ENCODE assay signal across 12 cellular contexts in the genomic region with DNA sequence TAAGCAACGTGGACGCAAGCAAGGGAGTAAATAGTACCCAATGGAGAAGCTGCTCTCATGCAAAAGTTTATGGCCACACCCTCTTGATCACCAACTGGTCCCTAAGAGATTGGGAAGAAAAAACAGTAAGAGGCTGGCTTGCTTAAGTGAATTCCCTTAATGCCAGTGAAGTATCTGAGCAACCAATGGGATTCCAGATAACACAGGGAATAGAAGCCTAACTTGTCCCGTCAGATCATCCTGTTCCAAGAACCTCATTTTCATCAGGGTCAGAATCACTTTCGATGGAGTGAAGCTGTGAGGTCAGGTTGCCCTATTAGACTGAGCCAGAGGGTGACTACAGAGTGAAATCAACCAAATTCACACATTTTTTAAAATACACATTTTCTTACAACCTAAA.
DNase-seq lines count a peak whose midpoint lies in the region; ATAC-seq and TF ChIP-seq lines count a peak whose summit lies in the region.
"Had no signal": no experiment of that assay in that cellular context is flagged by ENCODE, and none has a peak within 500 bp of the region (broad histone marks: within the 10 kb centered on the region; RNA-seq: fewer than 3 reads in every experiment).

No MANE protein-coding gene starts in this region.

- no peaks in the 10 kb centered on the region for H3K9me3 Mint-ChIP-seq in stimulated activated effector memory CD8-positive, alpha-beta T cell treated with anti-CD3 and anti-CD28 coated beads, Interleukin-12 subunit alpha, Interleukin-12 subunit beta, amount 100 ng/mL, for 72 hours
- H3K9me3 Mint-ChIP-seq: neural crest cell had no signal

- H3K4me3 Mint-ChIP-seq in stimulated activated effector memory CD8-positive, alpha-beta T cell treated with anti-CD3 and anti-CD28 coated beads, Interleukin-12 subunit alpha, Interleukin-12 subunit beta, amount 100 ng/mL, for 72 hours, result no peak overlapping the region
- H3K4me3 Mint-ChIP-seq: neural crest cell had no signal

- TF ChIP-seq CTCF in brain microvascular endothelial cell (IDR thresholded peaks at IDR 0.05; ENCODE audit: low read depth, low read length, missing control alignments) (no peak), right atrium auricular region (IDR thresholded peaks at IDR 0.05) (no peak)

- no peak for ATAC-seq in stimulated activated effector memory CD8-positive, alpha-beta T cell treated with anti-CD3 and anti-CD28 coated beads, Interleukin-12 subunit alpha, Interleukin-12 subunit beta, amount 100 ng/mL, for 72 hours

- DNase-seq in H4 (ENCODE audit: low spot score) (peak; percentile 8), brain microvascular endothelial cell (no peak), right atrium auricular region (ENCODE audit: low spot score) (no peak), NCI-H2171 treated with DMSO at 0.1 percent for 48 hours (lab: John Stamatoyannopoulos, UW) (no peak), HAP-1 (ENCODE audit: low spot score in 2 of 2) (no peak), T-helper 2 cell (no peak), 8988T (no peak)
- no peak for DNase-seq in stimulated activated effector memory CD8-positive, alpha-beta T cell treated with anti-CD3 and anti-CD28 coated beads, Interleukin-12 subunit alpha, Interleukin-12 subunit beta, amount 100 ng/mL, for 72 hours (ENCODE audit: low spot score in 2 of 2)
- DNase-seq: activated T-cell treated with anti-CD3 and anti-CD28 coated beads, Interleukin-2, amount 50 U/mL, for 1 hour; stimulated activated CD4-positive, alpha-beta T cell treated with anti-CD3 and anti-CD28 coated beads, Interleukin-15, amount 100 ng/mL, for 24 hours had no signal

- H3K27ac ChIP-seq in brain microvascular endothelial cell, result peak overlapping the region; percentile 51
- peak overlapping the region; percentile 29 to 57 for H3K27ac ChIP-seq in right atrium auricular region

- peak overlapping the region; percentile 87 for H3K27ac Mint-ChIP-seq in stimulated activated effector memory CD8-positive, alpha-beta T cell treated with anti-CD3 and anti-CD28 coated beads, Interleukin-12 subunit alpha, Interleukin-12 subunit beta, amount 100 ng/mL, for 72 hours

- peaks cover 29% of the 10 kb centered on the region for H3K4me1 Mint-ChIP-seq in stimulated activated effector memory CD8-positive, alpha-beta T cell treated with anti-CD3 and anti-CD28 coated beads, Interleukin-12 subunit alpha, Interleukin-12 subunit beta, amount 100 ng/mL, for 72 hours

- H3K4me1 ChIP-seq in right atrium auricular region (peaks cover 0 to 46% of the 10 kb centered on the region in 2 donors), HAP-1 (no peaks in the 10 kb centered on the region; the same call in 1 of the 2 replicates)

- no peak overlapping the region for H3K4me3 ChIP-seq in brain microvascular endothelial cell (ENCODE audit: low read depth, low read length)
- H3K4me3 ChIP-seq in right atrium auricular region, result no peak overlapping the region
- no peak overlapping the region for H3K4me3 ChIP-seq in HAP-1
- H3K4me3 ChIP-seq: MG63 had no signal

- in situ Hi-C loops in brain microvascular endothelial cell (cut with HindIII; ENCODE audit: low pct_ligation_motif_present, low sequenced_read_pairs), result no loop called here
- in situ Hi-C loops in HAP-1 (cut with MboI; ENCODE audit: low sequenced_read_pairs), result no loop called here

- H3K27me3 ChIP-seq in brain microvascular endothelial cell (replicated peaks), result no peaks in the 10 kb centered on the region
- H3K27me3 ChIP-seq in right atrium auricular region, result no peaks in the 10 kb centered on the region
- no peaks in the 10 kb centered on the region for H3K27me3 ChIP-seq in HAP-1 (ENCODE audit: low read depth)
- H3K27me3 ChIP-seq: MG63 had no signal

- no peaks in the 10 kb centered on the region for H3K36me3 Mint-ChIP-seq in stimulated activated effector memory CD8-positive, alpha-beta T cell treated with anti-CD3 and anti-CD28 coated beads, Interleukin-12 subunit alpha, Interleukin-12 subunit beta, amount 100 ng/mL, for 72 hours

- H3K9me3 ChIP-seq in right atrium auricular region, result no peaks in the 10 kb centered on the region
- no peaks in the 10 kb centered on the region for H3K9me3 ChIP-seq in HAP-1
- H3K9me3 ChIP-seq: MG63 had no signal

- H3K36me3 ChIP-seq in brain microvascular endothelial cell (replicated peaks) (no peaks in the 10 kb centered on the region), right atrium auricular region (no peaks in the 10 kb centered on the region), HAP-1 (replicated peaks) (no peaks in the 10 kb centered on the region)
- H3K36me3 ChIP-seq: MG63 had no signal
